Comparison of ENCODE assay signal across 24 cellular contexts in the genomic region with DNA sequence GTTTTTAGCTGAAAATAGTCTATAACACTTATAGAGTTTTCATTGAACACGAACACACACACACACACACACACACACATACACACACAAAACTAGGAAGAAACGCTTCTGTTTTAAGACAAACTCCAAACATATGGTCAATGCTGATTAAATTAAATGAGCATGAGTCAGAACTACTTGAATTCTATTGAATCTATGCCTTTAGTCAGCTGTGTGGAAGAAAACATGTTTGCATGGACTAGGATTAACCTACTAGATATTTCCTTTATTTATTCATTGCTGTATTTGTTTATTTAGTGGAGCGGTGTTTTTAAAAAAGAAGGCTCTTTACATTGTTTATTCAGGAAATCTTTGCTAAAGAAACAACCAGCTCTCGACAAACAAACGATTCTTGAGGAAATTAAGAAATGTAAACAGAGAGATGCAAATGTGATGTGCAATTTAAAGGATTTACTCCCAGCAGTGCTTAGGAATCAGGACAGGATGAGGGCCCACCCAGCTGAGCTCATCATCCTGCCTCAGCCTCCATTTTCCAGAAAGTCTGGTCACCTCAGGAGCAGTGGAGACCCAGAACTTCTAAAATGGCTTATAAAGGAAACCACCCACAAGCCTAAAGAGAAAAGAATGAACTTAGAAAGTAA.
DNase-seq lines count a peak whose midpoint lies in the region; TF ChIP-seq lines count a peak whose summit lies in the region.
"Had no signal": no experiment of that assay in that cellular context is flagged by ENCODE, and none has a peak within 500 bp of the region (broad histone marks: within the 10 kb centered on the region; RNA-seq: fewer than 3 reads in every experiment).

No MANE protein-coding gene starts in this region.

- no peak overlapping the region for H3K27ac Mint-ChIP-seq in neural progenitor cell
- H3K27ac Mint-ChIP-seq: activated CD8-positive, alpha-beta T cell treated with anti-CD3 and anti-CD28 coated beads, Interleukin-2, amount 10 ng/mL, durations not matched to agents 7 days and 5 days; activated naive CD4-positive, alpha-beta T cell treated with anti-CD3 and anti-CD28 coated beads, Interleukin-2, amount 10 ng/mL, durations not matched to agents 7 days and 5 days; natural killer cell treated with Interleukin-12 subunit alpha and Interleukin-12 subunit beta and Interleukin-15 and Interleukin-18, amount 100 ng/mL, for 72 hours; stimulated activated naive CD8-positive, alpha-beta T cell treated with anti-CD3 and anti-CD28 coated beads, Interleukin-15, Interleukin-2, amounts not matched to agents 100 ng/mL and 50 ng/mL, for 24 hours had no signal

- H2AFZ ChIP-seq in neural progenitor cell (replicated peaks) = peak overlapping the region; percentile 34

- peaks cover 11% of the 10 kb centered on the region for H3K4me1 ChIP-seq in neural progenitor cell
- H3K4me1 ChIP-seq: BE2C, gastrocnemius medialis had no signal

- H4K20me1 ChIP-seq in neural progenitor cell (ENCODE audit: low read depth) = no peaks in the 10 kb centered on the region

- no peak overlapping the region for H3K4me2 ChIP-seq in neural progenitor cell
- H3K4me2 ChIP-seq: KMS-11 had no signal

- no peak overlapping the region for H3K27ac ChIP-seq in neural progenitor cell
- H3K27ac ChIP-seq: gastrocnemius medialis, KMS-11, tibial nerve had no signal

- H3F3A ChIP-seq in neural progenitor cell (ENCODE audit: low read depth) = peaks cover 4% of the 10 kb centered on the region

- no peaks in the 10 kb centered on the region for H3K9me3 ChIP-seq in neural progenitor cell (ENCODE audit: low read depth)
- H3K9me3 ChIP-seq: BE2C, gastrocnemius medialis, tibial nerve had no signal

- H3K9ac ChIP-seq in neural progenitor cell = no peak overlapping the region
- H3K9ac ChIP-seq: KMS-11 had no signal

- peaks cover 4% of the 10 kb centered on the region for H3K27me3 Mint-ChIP-seq in neural progenitor cell (ENCODE audit: insufficient read depth, low read depth)
- H3K27me3 Mint-ChIP-seq: activated naive CD4-positive, alpha-beta T cell treated with anti-CD3 and anti-CD28 coated beads, Interleukin-2, amount 10 ng/mL, durations not matched to agents 7 days and 5 days; natural killer cell treated with Interleukin-12 subunit alpha and Interleukin-12 subunit beta and Interleukin-15 and Interleukin-18, amount 100 ng/mL, for 72 hours; stimulated activated naive CD8-positive, alpha-beta T cell treated with anti-CD3 and anti-CD28 coated beads, Interleukin-15, Interleukin-2, amounts not matched to agents 100 ng/mL and 50 ng/mL, for 24 hours had no signal

- no peak overlapping the region for H3K4me3 Mint-ChIP-seq in neural progenitor cell
- H3K4me3 Mint-ChIP-seq: activated CD8-positive, alpha-beta T cell treated with anti-CD3 and anti-CD28 coated beads, Interleukin-2, amount 10 ng/mL, durations not matched to agents 7 days and 5 days; activated naive CD4-positive, alpha-beta T cell treated with anti-CD3 and anti-CD28 coated beads, Interleukin-2, amount 10 ng/mL, durations not matched to agents 7 days and 5 days; activated T-cell treated with anti-CD3 and anti-CD28 coated beads, Interleukin-2, amount 50 U/mL, for 4 hours; natural killer cell treated with Interleukin-12 subunit alpha and Interleukin-12 subunit beta and Interleukin-15 and Interleukin-18, amount 100 ng/mL, for 72 hours; stimulated activated naive CD8-positive, alpha-beta T cell treated with anti-CD3 and anti-CD28 coated beads, Interleukin-15, Interleukin-2, amounts not matched to agents 100 ng/mL and 50 ng/mL, for 24 hours had no signal

- peak; percentile 15 for DNase-seq in DMS153 treated with DMSO at 0.1 percent for 48 hours (lab: John Stamatoyannopoulos, UW; ENCODE audit: unreplicated experiment)
- peak; percentile 14 for DNase-seq in LNCaP clone FGC (ENCODE audit: low read depth)
- peak; percentile 56 for DNase-seq in dermis blood vessel endothelial cell
- no peak for DNase-seq in neural progenitor cell (ENCODE audit: low spot score)
- DNase-seq in activated CD4-positive, alpha-beta T cell treated with anti-CD3 and anti-CD28 coated beads, Interleukin-2, amount 50 U/mL, for 4 hours = no peak
- DNase-seq in GM03348 (ENCODE audit: low spot score) = no peak
- DNase-seq in activated CD4-positive, alpha-beta T cell treated with anti-CD3 and anti-CD28 coated beads for 48 hours = no peak
- no peak for DNase-seq in SK-N-DZ (ENCODE audit: low spot score)
- DNase-seq: activated CD8-positive, alpha-beta T cell treated with anti-CD3 and anti-CD28 coated beads, Interleukin-2, amount 10 ng/mL, durations not matched to agents 7 days and 5 days; activated naive CD4-positive, alpha-beta T cell treated with anti-CD3 and anti-CD28 coated beads, Interleukin-2, amount 10 ng/mL, durations not matched to agents 7 days and 5 days; activated T-cell treated with anti-CD3 and anti-CD28 coated beads, Interleukin-2, amount 50 U/mL, for 4 hours; aorta; BE2C; Calu3; gastrocnemius medialis; NCI-H1092; NCI-H2107; OCI-M1; posterior cingulate gyrus; SHP77 treated with DMSO at 0.1 percent for 48 hours had no signal

- no peaks in the 10 kb centered on the region for H3K79me2 ChIP-seq in neural progenitor cell (ENCODE audit: low read depth)

- H3K36me3 ChIP-seq in neural progenitor cell = no peaks in the 10 kb centered on the region
- H3K36me3 ChIP-seq: BE2C, gastrocnemius medialis, tibial nerve had no signal

- TF ChIP-seq CTCF in LNCaP clone FGC (IDR thresholded peaks at IDR 0.05; ENCODE audit: control insufficient read depth, extremely low read depth, insufficient read depth) (no peak), neural progenitor cell (IDR thresholded peaks at IDR 0.05) (no peak)

- no peak overlapping the region for H3K4me3 ChIP-seq in LNCaP clone FGC (ENCODE audit: low read depth, low read length)
- no peak overlapping the region for H3K4me3 ChIP-seq in neural progenitor cell
- H3K4me3 ChIP-seq: gastrocnemius medialis, tibial nerve had no signal

- H3K27me3 ChIP-seq in neural progenitor cell = no peaks in the 10 kb centered on the region
- H3K27me3 ChIP-seq: BE2C, gastrocnemius medialis, tibial nerve had no signal

- H3K36me3 Mint-ChIP-seq in neural progenitor cell = no peaks in the 10 kb centered on the region
- H3K36me3 Mint-ChIP-seq: activated naive CD4-positive, alpha-beta T cell treated with anti-CD3 and anti-CD28 coated beads, Interleukin-2, amount 10 ng/mL, durations not matched to agents 7 days and 5 days; natural killer cell treated with Interleukin-12 subunit alpha and Interleukin-12 subunit beta and Interleukin-15 and Interleukin-18, amount 100 ng/mL, for 72 hours had no signal

- H3K4me1 Mint-ChIP-seq in neural progenitor cell = no peaks in the 10 kb centered on the region
- H3K4me1 Mint-ChIP-seq: activated naive CD4-positive, alpha-beta T cell treated with anti-CD3 and anti-CD28 coated beads, Interleukin-2, amount 10 ng/mL, durations not matched to agents 7 days and 5 days had no signal

- peaks cover 7% of the 10 kb centered on the region for H3K9me3 Mint-ChIP-seq in neural progenitor cell

Comparison
In these comparisons a context has a peak if more than half of its experiments do, and no peak if none do; other contexts are left out.
1. DNase-seq: peak in DMS153 treated with DMSO at 0.1 percent for 48 hours (single experiment), LNCaP clone FGC (single experiment) and dermis blood vessel endothelial cell (single experiment); none in neural progenitor cell (single experiment), activated CD4-positive, alpha-beta T cell treated with anti-CD3 and anti-CD28 coated beads, Interleukin-2, amount 50 U/mL, for 4 hours (0 of 2), GM03348 (single experiment), activated CD4-positive, alpha-beta T cell treated with anti-CD3 and anti-CD28 coated beads for 48 hours (single experiment) and SK-N-DZ (single experiment).